In genomic region chr17:31506517-31506916, GRCh38 we compare ENCODE assay signal across 12 cellular contexts.
"Had no signal": no experiment of that assay in that cellular context is flagged by ENCODE, and none has a peak within 500 bp of the region (broad histone marks: within the 10 kb centered on the region; RNA-seq: fewer than 3 reads in every experiment).

No MANE protein-coding gene starts in this region.

- DNase-seq: activated CD4-positive, alpha-beta T cell treated with anti-CD3 and anti-CD28 coated beads for 1 hour; activated effector memory CD4-positive, alpha-beta T cell treated with anti-CD3 and anti-CD28 coated beads, Interleukin-2, amount 50 U/mL, for 16 hours; activated T-cell treated with anti-CD3 and anti-CD28 coated beads, Interleukin-2, amount 50 U/mL, for 24 hours; effector CD4-positive, alpha-beta T cell; foreskin melanocyte; ovary; stimulated activated CD4-positive, alpha-beta T cell treated with anti-CD3 and anti-CD28 coated beads, Interleukin-12 subunit alpha, Interleukin-12 subunit beta, amount 100 ng/mL, for 4 hours had no signal

- H3K27ac Mint-ChIP-seq: neural progenitor cell; stimulated activated naive CD8-positive, alpha-beta T cell treated with anti-CD3 and anti-CD28 coated beads, Interleukin-15, Interleukin-2, amounts not matched to agents 100 ng/mL and 50 ng/mL, for 24 hours had no signal

- H3K4me3 ChIP-seq: coronary artery, heart left ventricle, neural progenitor cell, ovary had no signal

- H3K27me3 Mint-ChIP-seq: activated T-cell treated with anti-CD3 and anti-CD28 coated beads, Interleukin-2, amount 50 U/mL, for 24 hours; stimulated activated naive CD8-positive, alpha-beta T cell treated with anti-CD3 and anti-CD28 coated beads, Interleukin-15, Interleukin-2, amounts not matched to agents 100 ng/mL and 50 ng/mL, for 24 hours had no signal

- H3K4me3 Mint-ChIP-seq: activated T-cell treated with anti-CD3 and anti-CD28 coated beads, Interleukin-2, amount 50 U/mL, for 24 hours; neural progenitor cell; stimulated activated naive CD8-positive, alpha-beta T cell treated with anti-CD3 and anti-CD28 coated beads, Interleukin-15, Interleukin-2, amounts not matched to agents 100 ng/mL and 50 ng/mL, for 24 hours had no signal

- H3K9me3 Mint-ChIP-seq: activated T-cell treated with anti-CD3 and anti-CD28 coated beads, Interleukin-2, amount 50 U/mL, for 24 hours; neural progenitor cell; stimulated activated naive CD8-positive, alpha-beta T cell treated with anti-CD3 and anti-CD28 coated beads, Interleukin-15, Interleukin-2, amounts not matched to agents 100 ng/mL and 50 ng/mL, for 24 hours had no signal

- H2AFZ ChIP-seq: neural progenitor cell had no signal

- H3K36me3 Mint-ChIP-seq: neural progenitor cell had no signal

- H3K27me3 ChIP-seq: heart left ventricle, neural progenitor cell, ovary had no signal

- H3K9me3 ChIP-seq: heart left ventricle, ovary had no signal

- H3K27ac ChIP-seq: coronary artery, neural progenitor cell, ovary had no signal

- FAIRE-seq: islet of Langerhans had no signal

- H3K9ac ChIP-seq: neural progenitor cell had no signal

- H3K4me1 ChIP-seq: neural progenitor cell had no signal

- H3K36me3 ChIP-seq: heart left ventricle, neural progenitor cell, ovary had no signal

- ATAC-seq: heart left ventricle had no signal

- H3K4me2 ChIP-seq: neural progenitor cell had no signal
